In the genomic region with DNA sequence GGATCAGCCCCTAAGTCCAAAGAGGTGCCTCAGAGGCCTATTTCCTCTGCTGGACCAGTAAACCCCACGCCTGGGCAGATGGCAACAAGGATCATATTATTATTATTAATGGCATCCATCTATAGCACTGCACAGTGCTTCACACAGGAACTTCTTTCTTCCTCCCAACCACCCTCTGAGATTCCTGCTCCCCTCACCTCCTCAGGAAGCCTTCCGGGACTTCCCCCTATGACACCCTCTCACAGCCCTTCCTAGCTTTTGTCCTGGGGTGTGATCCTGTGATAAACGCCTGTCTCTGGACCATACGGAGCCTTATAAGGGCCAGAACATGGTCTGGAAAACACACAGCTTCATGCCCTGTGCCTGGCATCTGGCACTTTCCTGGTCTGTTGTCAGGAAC, we compare ENCODE assay signal across 1 cellular context.
TF ChIP-seq lines count a peak whose summit lies in the region.

No MANE protein-coding gene starts in this region.

TF ChIP-seq in GM23338, 12 proteins besides CTCF, POLR2A, EP300 and RAD21 (continued from another document):
- TF ChIP-seq, protein P1, sequence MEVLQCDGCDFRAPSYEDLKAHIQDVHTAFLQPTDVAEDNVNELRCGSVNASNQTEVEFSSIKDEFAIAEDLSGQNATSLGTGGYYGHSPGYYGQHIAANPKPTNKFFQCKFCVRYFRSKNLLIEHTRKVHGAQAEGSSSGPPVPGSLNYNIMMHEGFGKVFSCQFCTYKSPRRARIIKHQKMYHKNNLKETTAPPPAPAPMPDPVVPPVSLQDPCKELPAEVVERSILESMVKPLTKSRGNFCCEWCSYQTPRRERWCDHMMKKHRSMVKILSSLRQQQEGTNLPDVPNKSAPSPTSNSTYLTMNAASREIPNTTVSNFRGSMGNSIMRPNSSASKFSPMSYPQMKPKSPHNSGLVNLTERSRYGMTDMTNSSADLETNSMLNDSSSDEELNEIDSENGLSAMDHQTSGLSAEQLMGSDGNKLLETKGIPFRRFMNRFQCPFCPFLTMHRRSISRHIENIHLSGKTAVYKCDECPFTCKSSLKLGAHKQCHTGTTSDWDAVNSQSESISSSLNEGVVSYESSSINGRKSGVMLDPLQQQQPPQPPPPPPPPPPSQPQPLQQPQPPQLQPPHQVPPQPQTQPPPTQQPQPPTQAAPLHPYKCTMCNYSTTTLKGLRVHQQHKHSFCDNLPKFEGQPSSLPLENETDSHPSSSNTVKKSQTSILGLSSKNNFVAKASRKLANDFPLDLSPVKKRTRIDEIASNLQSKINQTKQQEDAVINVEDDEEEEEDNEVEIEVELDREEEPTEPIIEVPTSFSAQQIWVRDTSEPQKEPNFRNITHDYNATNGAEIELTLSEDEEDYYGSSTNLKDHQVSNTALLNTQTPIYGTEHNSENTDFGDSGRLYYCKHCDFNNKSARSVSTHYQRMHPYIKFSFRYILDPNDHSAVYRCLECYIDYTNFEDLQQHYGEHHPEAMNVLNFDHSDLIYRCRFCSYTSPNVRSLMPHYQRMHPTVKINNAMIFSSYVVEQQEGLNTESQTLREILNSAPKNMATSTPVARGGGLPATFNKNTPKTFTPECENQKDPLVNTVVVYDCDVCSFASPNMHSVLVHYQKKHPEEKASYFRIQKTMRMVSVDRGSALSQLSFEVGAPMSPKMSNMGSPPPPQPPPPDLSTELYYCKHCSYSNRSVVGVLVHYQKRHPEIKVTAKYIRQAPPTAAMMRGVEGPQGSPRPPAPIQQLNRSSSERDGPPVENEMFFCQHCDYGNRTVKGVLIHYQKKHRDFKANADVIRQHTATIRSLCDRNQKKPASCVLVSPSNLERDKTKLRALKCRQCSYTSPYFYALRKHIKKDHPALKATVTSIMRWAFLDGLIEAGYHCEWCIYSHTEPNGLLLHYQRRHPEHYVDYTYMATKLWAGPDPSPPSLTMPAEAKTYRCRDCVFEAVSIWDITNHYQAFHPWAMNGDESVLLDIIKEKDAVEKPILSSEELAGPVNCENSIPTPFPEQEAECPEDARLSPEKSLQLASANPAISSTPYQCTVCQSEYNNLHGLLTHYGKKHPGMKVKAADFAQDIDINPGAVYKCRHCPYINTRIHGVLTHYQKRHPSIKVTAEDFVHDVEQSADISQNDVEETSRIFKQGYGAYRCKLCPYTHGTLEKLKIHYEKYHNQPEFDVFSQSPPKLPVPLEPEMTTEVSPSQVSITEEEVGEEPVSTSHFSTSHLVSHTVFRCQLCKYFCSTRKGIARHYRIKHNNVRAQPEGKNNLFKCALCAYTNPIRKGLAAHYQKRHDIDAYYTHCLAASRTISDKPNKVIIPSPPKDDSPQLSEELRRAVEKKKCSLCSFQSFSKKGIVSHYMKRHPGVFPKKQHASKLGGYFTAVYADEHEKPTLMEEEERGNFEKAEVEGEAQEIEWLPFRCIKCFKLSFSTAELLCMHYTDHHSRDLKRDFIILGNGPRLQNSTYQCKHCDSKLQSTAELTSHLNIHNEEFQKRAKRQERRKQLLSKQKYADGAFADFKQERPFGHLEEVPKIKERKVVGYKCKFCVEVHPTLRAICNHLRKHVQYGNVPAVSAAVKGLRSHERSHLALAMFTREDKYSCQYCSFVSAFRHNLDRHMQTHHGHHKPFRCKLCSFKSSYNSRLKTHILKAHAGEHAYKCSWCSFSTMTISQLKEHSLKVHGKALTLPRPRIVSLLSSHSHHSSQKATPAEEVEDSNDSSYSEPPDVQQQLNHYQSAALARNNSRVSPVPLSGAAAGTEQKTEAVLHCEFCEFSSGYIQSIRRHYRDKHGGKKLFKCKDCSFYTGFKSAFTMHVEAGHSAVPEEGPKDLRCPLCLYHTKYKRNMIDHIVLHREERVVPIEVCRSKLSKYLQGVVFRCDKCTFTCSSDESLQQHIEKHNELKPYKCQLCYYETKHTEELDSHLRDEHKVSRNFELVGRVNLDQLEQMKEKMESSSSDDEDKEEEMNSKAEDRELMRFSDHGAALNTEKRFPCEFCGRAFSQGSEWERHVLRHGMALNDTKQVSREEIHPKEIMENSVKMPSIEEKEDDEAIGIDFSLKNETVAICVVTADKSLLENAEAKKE (CRISPR knock-in tag; IDR thresholded peaks at IDR 0.05): no peak
- TF ChIP-seq EZH2phosphoT487 (IDR thresholded peaks at IDR 0.05; ENCODE audit: unreplicated experiment): no peak
- no peak for TF ChIP-seq JUNB (IDR thresholded peaks at IDR 0.05; ENCODE audit: unreplicated experiment)
- TF ChIP-seq, protein P2, sequence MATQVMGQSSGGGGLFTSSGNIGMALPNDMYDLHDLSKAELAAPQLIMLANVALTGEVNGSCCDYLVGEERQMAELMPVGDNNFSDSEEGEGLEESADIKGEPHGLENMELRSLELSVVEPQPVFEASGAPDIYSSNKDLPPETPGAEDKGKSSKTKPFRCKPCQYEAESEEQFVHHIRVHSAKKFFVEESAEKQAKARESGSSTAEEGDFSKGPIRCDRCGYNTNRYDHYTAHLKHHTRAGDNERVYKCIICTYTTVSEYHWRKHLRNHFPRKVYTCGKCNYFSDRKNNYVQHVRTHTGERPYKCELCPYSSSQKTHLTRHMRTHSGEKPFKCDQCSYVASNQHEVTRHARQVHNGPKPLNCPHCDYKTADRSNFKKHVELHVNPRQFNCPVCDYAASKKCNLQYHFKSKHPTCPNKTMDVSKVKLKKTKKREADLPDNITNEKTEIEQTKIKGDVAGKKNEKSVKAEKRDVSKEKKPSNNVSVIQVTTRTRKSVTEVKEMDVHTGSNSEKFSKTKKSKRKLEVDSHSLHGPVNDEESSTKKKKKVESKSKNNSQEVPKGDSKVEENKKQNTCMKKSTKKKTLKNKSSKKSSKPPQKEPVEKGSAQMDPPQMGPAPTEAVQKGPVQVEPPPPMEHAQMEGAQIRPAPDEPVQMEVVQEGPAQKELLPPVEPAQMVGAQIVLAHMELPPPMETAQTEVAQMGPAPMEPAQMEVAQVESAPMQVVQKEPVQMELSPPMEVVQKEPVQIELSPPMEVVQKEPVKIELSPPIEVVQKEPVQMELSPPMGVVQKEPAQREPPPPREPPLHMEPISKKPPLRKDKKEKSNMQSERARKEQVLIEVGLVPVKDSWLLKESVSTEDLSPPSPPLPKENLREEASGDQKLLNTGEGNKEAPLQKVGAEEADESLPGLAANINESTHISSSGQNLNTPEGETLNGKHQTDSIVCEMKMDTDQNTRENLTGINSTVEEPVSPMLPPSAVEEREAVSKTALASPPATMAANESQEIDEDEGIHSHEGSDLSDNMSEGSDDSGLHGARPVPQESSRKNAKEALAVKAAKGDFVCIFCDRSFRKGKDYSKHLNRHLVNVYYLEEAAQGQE (IDR thresholded peaks at IDR 0.05; ENCODE audit: unreplicated experiment): no peak
- TF ChIP-seq EZH2 (IDR thresholded peaks at IDR 0.05; ENCODE audit: low read depth, unreplicated experiment): no peak
- no peak for TF ChIP-seq ZNF331 (CRISPR knock-in tag; IDR thresholded peaks at IDR 0.05; ENCODE audit: low read depth)
- TF ChIP-seq POLR2AphosphoS5 (IDR thresholded peaks at IDR 0.05; ENCODE audit: low read depth): no peak
- no peak for TF ChIP-seq ZNF114 (CRISPR knock-in tag; IDR thresholded peaks at IDR 0.05)
